Comparison of ENCODE assay signal across 21 cellular contexts in genomic region chr3:25780618-25781017, GRCh38. TPM values are rescaled to one million over a fixed set of nuclear protein-coding genes. Genes with fewer than 3 reads are reported as not detected.
A peak's percentile ranks its signal among the peaks of the same experiment; 100 is the strongest.
DNase-seq lines count a peak whose midpoint lies in the region; TF ChIP-seq lines count a peak whose summit lies in the region.
"Had no signal": no experiment of that assay in that cellular context is flagged by ENCODE, and none has a peak within 500 bp of the region (broad histone marks: within the 10 kb centered on the region; RNA-seq: fewer than 3 reads in every experiment).

No MANE protein-coding gene starts in this region.

- DNase-seq in OCI-LY7 (ENCODE audit: low spot score): no peak
- DNase-seq in esophagus muscularis mucosa (ENCODE audit: extremely low spot score): no peak
- no peak for DNase-seq in HK-2 (ENCODE audit: unreplicated experiment)
- DNase-seq in NCI-H748 treated with DMSO at 0.1 percent for 48 hours (lab: John Stamatoyannopoulos, UW): no peak
- DNase-seq in activated CD4-positive, alpha-beta T cell treated with anti-CD3 and anti-CD28 coated beads for 1 hour: no peak
- DNase-seq: activated CD4-positive, CD25-positive, alpha-beta regulatory T cell treated with anti-CD3 and anti-CD28 coated beads, Interleukin-2, amount 50 U/mL, for 72 hours; COR-L47; EL; H7; head of caudate nucleus; left lung; MG63; NCI-H2171 treated with DMSO at 0.1 percent for 48 hours; NCI-H774; stimulated activated naive CD4-positive, alpha-beta T cell; T1000; transverse colon had no signal

- H3K4me1 ChIP-seq in BLaER1 (peaks cover 40% of the 10 kb centered on the region), DOHH2 (ENCODE audit: control insufficient read depth, low read length) (peaks cover 34% of the 10 kb centered on the region), OCI-LY7 (ENCODE audit: insufficient read depth, low read length, poor library complexity, severe bottlenecking) (peaks cover 36% of the 10 kb centered on the region), esophagus muscularis mucosa (peaks cover 16 to 25% (median 21%) of the 10 kb centered on the region in 4 donors)

- peak overlapping the region in 1 of 5 experiments; percentile 0 for H3K27ac Mint-ChIP-seq in brain

- peaks cover 38% of the 10 kb centered on the region for H3K36me3 Mint-ChIP-seq in brain

- peak overlapping the region in 4 of 5 experiments; percentile 12 to 97 (median 54) for H3K4me3 Mint-ChIP-seq in brain

- peaks cover 4% of the 10 kb centered on the region for H3K27me3 Mint-ChIP-seq in brain

- peaks cover 46% of the 10 kb centered on the region for H3K4me1 Mint-ChIP-seq in brain

- H3K9me2 ChIP-seq in DOHH2 (replicated peaks; ENCODE audit: control insufficient read depth, low read length): no peaks in the 10 kb centered on the region
- no peaks in the 10 kb centered on the region for H3K9me2 ChIP-seq in OCI-LY7 (ENCODE audit: insufficient read depth, low read length)

- H3K36me3 ChIP-seq in BLaER1: peaks cover 36% of the 10 kb centered on the region
- peaks cover 58% of the 10 kb centered on the region for H3K36me3 ChIP-seq in DOHH2 (ENCODE audit: control insufficient read depth, low read length)
- peaks cover 59% of the 10 kb centered on the region for H3K36me3 ChIP-seq in OCI-LY7 (ENCODE audit: insufficient read depth, low read length)
- H3K36me3 ChIP-seq in esophagus muscularis mucosa: peaks cover 6 to 27% (median 24%) of the 10 kb centered on the region in 4 donors

- H4K20me1 ChIP-seq in BLaER1: peaks cover 41% of the 10 kb centered on the region
- peaks cover 7% of the 10 kb centered on the region; the same call in 1 of the 2 replicates for H4K20me1 ChIP-seq in DOHH2 (ENCODE audit: control insufficient read depth, insufficient read depth, low read depth, low read length)
- H4K20me1 ChIP-seq in OCI-LY7 (ENCODE audit: insufficient read depth, low read length): 0 out of 2 replicates have a peak, but pooled peaks cover 3% of the 10 kb centered on the region

- H3K4me2 ChIP-seq in BLaER1: peak overlapping the region; percentile 91
- H3K4me2 ChIP-seq in DOHH2 (ENCODE audit: low read length): peak overlapping the region; percentile 86
- H3K4me2 ChIP-seq in OCI-LY7 (ENCODE audit: low read length): peak overlapping the region; percentile 88

- H3K9me3 Mint-ChIP-seq in brain: peaks cover 11 to 21% (median 16%) of the 10 kb centered on the region in 5 experiments

- 0 out of 2 replicates have a peak, but pooled peaks cover 4% of the 10 kb centered on the region for H3F3A ChIP-seq in DOHH2 (ENCODE audit: control insufficient read depth, insufficient read depth)

- CTCF ChIA-PET in OCI-LY7 (lab: Charles Lee; ENCODE audit: unreplicated experiment): no interaction called here

- peak overlapping the region; percentile 13; the same call in 1 of the 2 replicates for H3K27ac ChIP-seq in BLaER1
- H3K27ac ChIP-seq in DOHH2 (ENCODE audit: low read depth, low read length): peak overlapping the region; percentile 84; the same call in 1 of the 2 replicates
- H3K27ac ChIP-seq in OCI-LY7 (ENCODE audit: low read depth, low read length, poor library complexity, severe bottlenecking): peak overlapping the region; percentile 90
- no peak overlapping the region for H3K27ac ChIP-seq in esophagus muscularis mucosa (replicated peaks in 1 of 4)
- H3K27ac ChIP-seq: left lung, right atrium auricular region, transverse colon had no signal

- POLR2A ChIA-PET in OCI-LY7 (lab: Charles Lee): interaction anchor here (0.6 to 2.3 kb wide), 11 partner anchors 11 to 140 kb away, joined by 3 to 11 read pairs (median 4); no protein-coding TSS in a partner anchor

- intact Hi-C loops in OCI-LY7 (cut with micrococcal nuclease; ENCODE audit: unreplicated experiment): loop anchor here (1.0 kb wide), 2 partner anchors 54 to 132 kb away; no protein-coding TSS in a partner anchor
- intact Hi-C loops in esophagus muscularis mucosa (cut with DNase I): loop anchor here (5.0 kb wide), 1 partner anchor 133 kb away; no protein-coding TSS in a partner anchor

- no peak for TF ChIP-seq CTCF in DOHH2 (IDR thresholded peaks at IDR 0.05; ENCODE audit: low read depth, low read length, poor library complexity, severe bottlenecking)
- TF ChIP-seq CTCF in OCI-LY7 (conservative IDR thresholded peaks at IDR 0.05; ENCODE audit: low read length): no peak
- TF ChIP-seq CTCF in brain (conservative IDR thresholded peaks at IDR 0.05): no peak
- no peak for TF ChIP-seq CTCF in esophagus muscularis mucosa (IDR thresholded peaks at IDR 0.05)

- H3K9me3 ChIP-seq in BLaER1 (peaks cover 29% of the 10 kb centered on the region), DOHH2 (ENCODE audit: control insufficient read depth, insufficient read depth, low read length) (no peaks in the 10 kb centered on the region), OCI-LY7 (ENCODE audit: low read length) (peaks cover 7% of the 10 kb centered on the region; the same call in 1 of the 2 replicates), esophagus muscularis mucosa (no peaks in the 10 kb centered on the region)
- H3K9me3 ChIP-seq: left lung, MG63, right atrium auricular region, transverse colon had no signal

- BruUV-seq in OCI-LY7 (replicated peaks; lab: Mats Ljungman, UMichigan): no TSS peak

- WGBS in esophagus muscularis mucosa: 92% methylated on average over 6 of the region's 6 CpGs

- no peak for TF ChIP-seq EP300 in esophagus muscularis mucosa (IDR thresholded peaks at IDR 0.05)

- H3K27me3 ChIP-seq in BLaER1 (no peaks in the 10 kb centered on the region), DOHH2 (ENCODE audit: control insufficient read depth, low read length) (no peaks in the 10 kb centered on the region), esophagus muscularis mucosa (no peaks in the 10 kb centered on the region)
- H3K27me3 ChIP-seq: left lung, MG63, right atrium auricular region, transverse colon had no signal

- peak overlapping the region; percentile 88; the same call in 1 of the 2 replicates for H3K9ac ChIP-seq in BLaER1

- H3K4me3 ChIP-seq in BLaER1: peak overlapping the region; percentile 93
- H3K4me3 ChIP-seq in DOHH2 (ENCODE audit: low read length): peak overlapping the region; percentile 78
- peak overlapping the region; percentile 90 for H3K4me3 ChIP-seq in OCI-LY7 (ENCODE audit: low read depth, low read length, poor library complexity, severe bottlenecking)
- no peak overlapping the region for H3K4me3 ChIP-seq in esophagus muscularis mucosa
- H3K4me3 ChIP-seq: left lung, MG63, right atrium auricular region, transverse colon had no signal

- TF ChIP-seq POLR2A in esophagus muscularis mucosa (IDR thresholded peaks at IDR 0.05; ENCODE audit: low read depth): no peak

- H3K79me2 ChIP-seq in DOHH2 (ENCODE audit: control insufficient read depth, low read length) (peaks cover 68% of the 10 kb centered on the region), OCI-LY7 (ENCODE audit: insufficient read depth, low read depth, low read length) (peaks cover 77% of the 10 kb centered on the region)

- no peak overlapping the region for H2AFZ ChIP-seq in OCI-LY7 (ENCODE audit: low read length)

RNA-seq across cellular contexts. Expression of gene NGLY1, which starts 2.6 kb away (rescaled TPM):
- 88.1 and 97.5 TPM in 2 replicates for total RNA-seq in OCI-LY7 (2014; rRNA removed; shearing (Covaris generic))
- total RNA-seq in OCI-LY7 (2022) (126 and 142 TPM in 2 replicates), esophagus muscularis mucosa (10 to 100 TPM; 21.2 to 25.7 (median 23.3) TPM)
- 7.8 TPM for polyA plus RNA-seq in brain (ENCODE audit: insufficient read depth, low read depth, low replicate concordance)

RNA-seq across cellular contexts. Expression of gene OXSM, which starts 9.3 kb away (rescaled TPM):
- total RNA-seq in OCI-LY7 (2014; rRNA removed; shearing (Covaris generic)): 9.5 and 17.3 TPM in 2 replicates
- total RNA-seq in OCI-LY7 (2022) (14.9 and 17.0 TPM in 2 replicates), esophagus muscularis mucosa (1 to 10 TPM; 5.1 to 8.2 (median 7.3) TPM)
- polyA plus RNA-seq in brain (ENCODE audit: insufficient read depth, low read depth, low replicate concordance): 3.7 TPM

Comparison
In these comparisons a context has a peak if more than half of its experiments do, and no peak if none do; other contexts are left out.
1. H3K27ac ChIP-seq: peak in BLaER1 (single experiment), DOHH2 (single experiment) and OCI-LY7 (single experiment); none in esophagus muscularis mucosa (0 of 4).
2. H3K4me3 ChIP-seq: peak in BLaER1 (single experiment), DOHH2 (single experiment) and OCI-LY7 (single experiment); none in esophagus muscularis mucosa (0 of 4).
3. Peak in every context shown above with its lines, with median percentiles within 50 percentile points of each other: H3K4me2 ChIP-seq.